ENCODE assay signal across 26 cellular contexts in the genomic region with DNA sequence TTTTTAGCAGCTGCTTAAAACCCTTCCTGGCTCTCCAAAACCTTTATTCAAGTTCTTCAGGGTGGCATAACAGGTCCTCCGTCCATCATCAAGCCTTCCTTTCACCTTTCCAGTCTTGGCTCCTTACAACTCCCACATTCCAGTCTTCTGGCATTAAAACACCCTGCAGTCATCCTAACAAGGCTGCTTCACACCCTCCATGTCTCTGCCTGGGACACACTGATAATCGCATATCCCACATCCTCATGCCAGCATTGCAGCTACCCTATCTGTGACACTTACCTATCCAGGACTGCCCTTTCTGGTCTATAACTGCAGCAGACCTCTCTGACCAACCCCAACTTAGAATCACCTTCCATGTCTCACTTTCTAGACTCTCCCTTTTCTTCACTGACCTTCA. TPM values are rescaled to one million over a fixed set of nuclear protein-coding genes. Genes with fewer than 3 reads are reported as not detected.
"Had no signal": no experiment of that assay in that cellular context is flagged by ENCODE, and none has a peak within 500 bp of the region (broad histone marks: within the 10 kb centered on the region; RNA-seq: fewer than 3 reads in every experiment).

No MANE protein-coding gene starts in this region.

- H3K9me3 ChIP-seq: esophagus muscularis mucosa, gastrocnemius medialis, heart right ventricle, mucosa of descending colon, neutrophil, sigmoid colon, stomach, thoracic aorta had no signal

- H3K9me3 Mint-ChIP-seq: naive thymus-derived CD8-positive, alpha-beta T cell; type B pancreatic cell had no signal

- H3K27ac ChIP-seq: dorsolateral prefrontal cortex, esophagus muscularis mucosa, gastrocnemius medialis, heart right ventricle, neutrophil, sigmoid colon, stomach, thoracic aorta had no signal

- ATAC-seq: gastrocnemius medialis; heart right ventricle; left lobe of liver; mucosa of descending colon; naive thymus-derived CD8-positive, alpha-beta T cell had no signal

- FAIRE-seq: endometrium, islet of Langerhans, small intestine, urothelium cell line had no signal

- H3K27ac Mint-ChIP-seq: naive thymus-derived CD8-positive, alpha-beta T cell; type B pancreatic cell had no signal

- H3K36me3 ChIP-seq: thoracic aorta had no signal

- H3K4me3 ChIP-seq: dorsolateral prefrontal cortex, esophagus muscularis mucosa, gastrocnemius medialis, heart right ventricle, mucosa of descending colon, sigmoid colon, stomach, thoracic aorta had no signal

- H3K27me3 ChIP-seq: dorsolateral prefrontal cortex, gastrocnemius medialis had no signal

- DNase-seq: cortex of kidney; dorsolateral prefrontal cortex; effector CD8-positive, alpha-beta T cell; gastrocnemius medialis; heart right ventricle; hypothalamus; kidney glomerular epithelial cell; mammary epithelial cell; mucosa of descending colon; naive thymus-derived CD8-positive, alpha-beta T cell; posterior cingulate gyrus; sigmoid colon; small intestine; stimulated activated CD4-positive, alpha-beta T cell treated with anti-CD3 and anti-CD28 coated beads, Interleukin-12 subunit alpha, Interleukin-12 subunit beta, amount 100 ng/mL, for 4 hours; stimulated activated naive CD4-positive, alpha-beta T cell; stomach; substantia nigra had no signal

RNA-seq across cellular contexts. Expression of gene TLL2, which starts 2.6 kb away (rescaled TPM):
- total RNA-seq: left lobe of liver, osteocyte, thoracic aorta had no signal
- polyA plus RNA-seq: naive thymus-derived CD8-positive, alpha-beta T cell had no signal
